In the genomic region with DNA sequence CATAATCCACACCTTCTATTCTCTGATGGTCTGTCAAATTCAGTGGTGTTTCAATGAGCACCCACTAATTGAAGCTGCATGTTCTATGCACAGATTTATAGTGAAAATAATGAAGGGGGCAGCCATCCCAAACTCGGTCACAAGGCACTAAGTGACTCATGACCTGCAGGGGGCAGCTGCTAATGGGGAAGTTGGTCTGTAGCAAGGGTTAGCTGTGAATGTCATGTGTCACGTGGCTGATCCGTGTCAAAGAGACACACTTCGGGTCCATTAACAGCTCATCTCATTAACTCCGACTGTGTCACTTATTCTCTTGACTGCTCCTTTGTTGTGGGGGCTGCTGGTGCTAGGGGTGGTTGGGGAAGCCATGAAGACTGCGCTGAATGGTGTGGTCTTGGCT, we compare ENCODE assay signal across 22 cellular contexts.
DNase-seq lines count a peak whose midpoint lies in the region; ATAC-seq lines count a peak whose summit lies in the region.
"Had no signal": no experiment of that assay in that cellular context is flagged by ENCODE, and none has a peak within 500 bp of the region (broad histone marks: within the 10 kb centered on the region; RNA-seq: fewer than 3 reads in every experiment).

No MANE protein-coding gene starts in this region.

- DNase-seq in ELF-1 (ENCODE audit: low read depth, low spot score) (peak; percentile 8), RPMI8226 (peak; percentile 48), iPS-NIHi11 (ENCODE audit: low spot score) (peak; percentile 52), NCI-H2081 (lab: John Stamatoyannopoulos, UW) (no peak), DMS153 (lab: John Stamatoyannopoulos, UW) (no peak)
- peak; percentile 23 for DNase-seq in Jurkat, Clone E6-1 (ENCODE audit: low read depth, low spot score)
- DNase-seq: activated CD4-positive, alpha-beta T cell treated with anti-CD3 and anti-CD28 coated beads, Interleukin-2, amount 50 U/mL, for 48 hours; activated naive CD4-positive, alpha-beta T cell; activated naive CD8-positive, alpha-beta T cell treated with anti-CD3 and anti-CD28 coated beads, Interleukin-2, amount 50 U/mL, for 24 hours; activated T-cell treated with anti-CD3 and anti-CD28 coated beads, Interleukin-2, amount 50 U/mL, for 72 hours; IMR-90; NCI-H1417 treated with DMSO at 0.1 percent for 48 hours; NCI-H2029 treated with DMSO at 0.1 percent for 48 hours; NCI-H345; pancreas; small intestine; stimulated activated naive CD8-positive, alpha-beta T cell treated with anti-CD3 and anti-CD28 coated beads, Interleukin-15, Interleukin-2, amounts not matched to agents 100 U/mL and 50 U/mL, for 24 hours; T-cell; upper lobe of right lung had no signal

- H3K4me3 ChIP-seq in Jurkat, Clone E6-1 (ENCODE audit: low read length), result no peak overlapping the region
- H3K4me3 ChIP-seq: cardiac muscle cell, pancreas, upper lobe of right lung had no signal

- no peak for ATAC-seq in HG03175 (IDR thresholded peaks at IDR 0.05; ENCODE audit: unreplicated experiment)
- ATAC-seq: activated naive CD8-positive, alpha-beta T cell treated with anti-CD3 and anti-CD28 coated beads, Interleukin-2, amount 50 U/mL, for 24 hours; activated T-cell treated with anti-CD3 and anti-CD28 coated beads, Interleukin-2, amount 50 U/mL, for 72 hours; left lobe of liver; pancreas; stimulated activated naive CD8-positive, alpha-beta T cell treated with anti-CD3 and anti-CD28 coated beads, Interleukin-15, Interleukin-2, amounts not matched to agents 100 U/mL and 50 U/mL, for 24 hours; T-cell; upper lobe of right lung had no signal

Comparison
In these comparisons a context has a peak if more than half of its experiments do, and no peak if none do; other contexts are left out.
1. DNase-seq: peak in ELF-1 (single experiment), Jurkat, Clone E6-1 (single experiment), RPMI8226 (single experiment) and iPS-NIHi11 (single experiment); none in NCI-H2081 (0 of 2) and DMS153 (single experiment).